19 cellular contexts compared by ENCODE assay signal in genomic region chr4:121686265-121686664, GRCh38. TPM values are rescaled to one million over a fixed set of nuclear protein-coding genes. Genes with fewer than 3 reads are reported as not detected.
A peak's percentile ranks its signal among the peaks of the same experiment; 100 is the strongest.
DNase-seq lines count a peak whose midpoint lies in the region; ATAC-seq and TF ChIP-seq lines count a peak whose summit lies in the region.
"Had no signal": no experiment of that assay in that cellular context is flagged by ENCODE, and none has a peak within 500 bp of the region (broad histone marks: within the 10 kb centered on the region; RNA-seq: fewer than 3 reads in every experiment).

No MANE protein-coding gene starts in this region.

- no peaks in the 10 kb centered on the region for H3K9me3 ChIP-seq in Panc1 (ENCODE audit: control insufficient read depth, insufficient read depth, low read depth, low read length)
- H3K9me3 ChIP-seq in subcutaneous abdominal adipose tissue (ENCODE audit: control insufficient read depth in 5 of 5, low read length in 5 of 5): no peaks in the 10 kb centered on the region
- no peaks in the 10 kb centered on the region for H3K9me3 ChIP-seq in MG63
- H3K9me3 ChIP-seq in upper lobe of right lung: no peaks in the 10 kb centered on the region
- H3K9me3 ChIP-seq: tibial artery had no signal

- POLR2A ChIA-PET in Panc1 (lab: Charles Lee): interaction anchor here (0.6 to 0.7 kb wide), 2 partner anchors 57 to 1356 kb away, joined by 3 to 4 read pairs; no protein-coding TSS in a partner anchor

- BruUV-seq in Panc1 (replicated peaks; lab: Mats Ljungman, UMichigan): no TSS peak

- H3K36me3 ChIP-seq in Panc1 (ENCODE audit: control insufficient read depth, insufficient read depth, low read length): peaks cover 27% of the 10 kb centered on the region
- H3K36me3 ChIP-seq in subcutaneous abdominal adipose tissue (ENCODE audit: control insufficient read depth in 5 of 5, insufficient read depth in 5 of 5, low read length in 5 of 5): peaks cover 31 to 54% (median 41%) of the 10 kb centered on the region in 5 donors
- H3K36me3 ChIP-seq in MG63: peaks cover 91% of the 10 kb centered on the region
- H3K36me3 ChIP-seq in upper lobe of right lung: peaks cover 67% of the 10 kb centered on the region

- TF ChIP-seq CTCF in Panc1 (IDR thresholded peaks at IDR 0.05) (no peak), epithelial cell of esophagus (IDR thresholded peaks at IDR 0.05; ENCODE audit: insufficient read depth, low read depth, low read length, missing control alignments) (no peak), upper lobe of right lung (IDR thresholded peaks at IDR 0.05) (no peak)

- CTCF ChIA-PET in Panc1 (lab: Charles Lee): no interaction called here

- peak; percentile 38 for DNase-seq in HCEC 1CT
- no peak for DNase-seq in Panc1 (ENCODE audit: low read depth, low spot score)
- DNase-seq in epithelial cell of esophagus (ENCODE audit: low read depth): peak; percentile 75
- DNase-seq in MG63: no peak
- no peak for DNase-seq in cardiac septum (ENCODE audit: low spot score)
- no peak for DNase-seq in upper lobe of right lung
- DNase-seq: activated CD4-positive, CD25-positive, alpha-beta regulatory T cell treated with anti-CD3 and anti-CD28 coated beads, Interleukin-2, amount 50 U/mL, for 72 hours; activated CD8-positive, alpha-beta T cell treated with anti-CD3 and anti-CD28 coated beads for 36 hours; CD4-positive, CD25-positive, alpha-beta regulatory T cell; central memory CD4-positive, alpha-beta T cell; mesendoderm; NCI-H2029; NCI-H69; RPMI8226; T-helper 2 cell; tibial artery had no signal

- H3K27me3 ChIP-seq in Panc1 (ENCODE audit: control insufficient read depth, insufficient read depth, low read length): no peaks in the 10 kb centered on the region
- H3K27me3 ChIP-seq in subcutaneous abdominal adipose tissue (ENCODE audit: control insufficient read depth in 5 of 5, insufficient read depth in 4 of 5, low read length in 5 of 5): no peaks in the 10 kb centered on the region
- H3K27me3 ChIP-seq in MG63: no peaks in the 10 kb centered on the region; the same call in 1 of the 2 replicates
- H3K27me3 ChIP-seq in upper lobe of right lung: no peaks in the 10 kb centered on the region
- H3K27me3 ChIP-seq: tibial artery had no signal

- H3K27ac ChIP-seq in Panc1 (ENCODE audit: low read length) (no peak overlapping the region; the same call in 1 of the 2 replicates), subcutaneous abdominal adipose tissue (ENCODE audit: low read depth, low read length) (peak overlapping the region; percentile 97), upper lobe of right lung (no peak overlapping the region)
- H3K27ac ChIP-seq: SK-N-MC, tibial artery had no signal

- peak; percentile 81 for ATAC-seq in Panc1
- ATAC-seq in upper lobe of right lung: no peak
- ATAC-seq: activated CD8-positive, alpha-beta T cell treated with anti-CD3 and anti-CD28 coated beads for 36 hours; activated T-helper 17 cell treated with anti-CD3 and anti-CD28 coated beads, Interleukin-2, amount 50 U/mL, for 72 hours had no signal

- H3K4me1 ChIP-seq in Panc1 (ENCODE audit: control insufficient read depth, insufficient read depth, low read length) (peaks cover 19% of the 10 kb centered on the region), subcutaneous abdominal adipose tissue (ENCODE audit: control insufficient read depth in 5 of 5, insufficient read depth in 5 of 5, low read length in 5 of 5) (peaks cover 6 to 52% (median 51%) of the 10 kb centered on the region in 5 donors), upper lobe of right lung (peaks cover 33% of the 10 kb centered on the region)

- in situ Hi-C loops in Panc1 (cut with HindIII; ENCODE audit: low pct_unique_long_range_greater_than_20kb, low sequenced_read_pairs): no loop called here

- H3K9ac ChIP-seq in subcutaneous abdominal adipose tissue (ENCODE audit: low read length in 5 of 5): peak overlapping the region in 2 of 5 donors; percentile 2 to 36

- intact Hi-C loops in Panc1 (cut with micrococcal nuclease; ENCODE audit: unreplicated experiment): loop anchor here (5.0 kb wide), 1 partner anchor 41 kb away; no protein-coding TSS in a partner anchor
- intact Hi-C loops in cardiac septum (cut with DNase I): no loop called here
- intact Hi-C loops in upper lobe of right lung (cut with DNase I): no loop called here

- H3K4me3 ChIP-seq in Panc1 (ENCODE audit: low read depth in 2 of 2, low read length in 2 of 2): no peak overlapping the region
- no peak overlapping the region for H3K4me3 ChIP-seq in epithelial cell of esophagus (ENCODE audit: low read length)
- H3K4me3 ChIP-seq in subcutaneous abdominal adipose tissue (ENCODE audit: low read depth in 1 of 5, low read length in 5 of 5): no peak overlapping the region
- no peak overlapping the region for H3K4me3 ChIP-seq in MG63
- no peak overlapping the region for H3K4me3 ChIP-seq in upper lobe of right lung
- H3K4me3 ChIP-seq: SK-N-MC, tibial artery had no signal

RNA-seq across cellular contexts. Expression of gene ANXA5, which starts 10.5 kb away (rescaled TPM):
- total RNA-seq in Panc1 (2021; ENCODE audit: unreplicated experiment) (222 TPM), cardiac septum (152 TPM), upper lobe of right lung (382 TPM)
- 323 TPM for polyA plus RNA-seq in Panc1 (2012; ENCODE audit: insufficient read length)
- total RNA-seq in MG63 (2014; rRNA removed; shearing (Covaris generic); ENCODE audit: low replicate concordance): 781 and 895 TPM in 2 replicates

Comparison
In these comparisons a context has a peak if more than half of its experiments do, and no peak if none do; other contexts are left out.
1. DNase-seq: peak in HCEC 1CT (single experiment) and epithelial cell of esophagus (single experiment); none in Panc1 (single experiment), MG63 (single experiment), cardiac septum (single experiment) and upper lobe of right lung (single experiment).